ENCODE assay signal across 11 cellular contexts in the genomic region with DNA sequence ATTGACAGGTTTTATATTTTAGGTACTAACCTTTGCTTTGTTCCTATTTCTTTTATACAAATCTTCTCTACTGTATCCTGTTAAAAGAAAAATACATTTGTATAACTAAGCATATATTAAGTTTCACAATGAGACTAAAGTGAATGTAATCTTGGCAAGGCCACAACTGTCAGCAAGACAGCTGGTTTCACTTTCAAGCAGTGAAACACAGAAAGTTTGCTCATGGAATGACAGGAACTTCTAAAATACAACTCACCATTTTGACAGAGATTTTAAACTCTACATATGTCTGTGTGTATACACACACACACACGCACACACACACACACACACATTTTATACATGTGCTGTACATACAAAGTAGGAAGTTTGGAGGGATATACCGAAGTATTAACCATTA. TPM values are rescaled to one million over a fixed set of nuclear protein-coding genes. Genes with fewer than 3 reads are reported as not detected.
DNase-seq lines count a peak whose midpoint lies in the region; ATAC-seq and TF ChIP-seq lines count a peak whose summit lies in the region.
"Had no signal": no experiment of that assay in that cellular context is flagged by ENCODE, and none has a peak within 500 bp of the region (broad histone marks: within the 10 kb centered on the region; RNA-seq: fewer than 3 reads in every experiment).

No MANE protein-coding gene starts in this region.

- DNase-seq in AG08395 (ENCODE audit: low spot score), result peak; percentile 64
- DNase-seq in HS-5 (ENCODE audit: low read depth), result peak; percentile 2
- peak; percentile 4 for DNase-seq in dermis blood vessel endothelial cell
- no peak for DNase-seq in NCI-H526 treated with DMSO at 0.1 percent for 48 hours (lab: John Stamatoyannopoulos, UW)
- DNase-seq in posterior vena cava (ENCODE audit: low spot score), result no peak
- no peak for DNase-seq in vagina (ENCODE audit: extremely low spot score in 2 of 2)
- DNase-seq: substantia nigra had no signal

- intact Hi-C loops in posterior vena cava (cut with DNase I), result no loop called here
- intact Hi-C loops in vagina (cut with DNase I), result no loop called here

- peaks cover 0 to 39% of the 10 kb centered on the region in 2 donors for H3K36me3 ChIP-seq in vagina

- no peak overlapping the region for H3K27ac ChIP-seq in vagina
- H3K27ac ChIP-seq: neutrophil had no signal

- ATAC-seq in GM18511 (IDR thresholded peaks at IDR 0.05; ENCODE audit: unreplicated experiment) (peak; percentile 71), HG03469 (IDR thresholded peaks at IDR 0.05; ENCODE audit: unreplicated experiment) (no peak)
- ATAC-seq: esophagus mucosa had no signal

- H3K4me3 ChIP-seq in vagina, result no peak overlapping the region

- peaks cover 10% of the 10 kb centered on the region for H3K4me1 ChIP-seq in vagina

- TF ChIP-seq CTCF in vagina (IDR thresholded peaks at IDR 0.05), result no peak

- no peaks in the 10 kb centered on the region for H3K27me3 ChIP-seq in vagina
- H3K27me3 ChIP-seq: neutrophil had no signal

- no peak for TF ChIP-seq POLR2A in vagina (IDR thresholded peaks at IDR 0.05)

- H3K9me3 ChIP-seq in vagina, result no peaks in the 10 kb centered on the region
- H3K9me3 ChIP-seq: neutrophil had no signal

RNA-seq across cellular contexts. Expression of gene PARP4, which starts 53.3 kb away (rescaled TPM):
- 54.8 and 66.2 TPM in 2 replicates for total RNA-seq in dermis blood vessel endothelial cell
- total RNA-seq in posterior vena cava, result 10 to 100 TPM; 31.5 to 34.0 TPM
- total RNA-seq in vagina, result 47.4 TPM

Comparison
In these comparisons a context has a peak if more than half of its experiments do, and no peak if none do; other contexts are left out.
1. DNase-seq: peak in AG08395 (single experiment), HS-5 (single experiment) and dermis blood vessel endothelial cell (single experiment); none in NCI-H526 treated with DMSO at 0.1 percent for 48 hours (single experiment), posterior vena cava (single experiment) and vagina (0 of 2).